Comparison of ENCODE assay signal across 12 cellular contexts in genomic region chr2:18896106-18896505, GRCh38.
"Had no signal": no experiment of that assay in that cellular context is flagged by ENCODE, and none has a peak within 500 bp of the region (broad histone marks: within the 10 kb centered on the region; RNA-seq: fewer than 3 reads in every experiment).

No MANE protein-coding gene starts in this region.

- H3K4me1 ChIP-seq: upper lobe of right lung had no signal

- H3K4me3 ChIP-seq: dorsolateral prefrontal cortex, hepatocyte, lower lobe of right lung, testis, upper lobe of right lung had no signal

- H3K27me3 ChIP-seq: dorsolateral prefrontal cortex, hepatocyte, testis, upper lobe of right lung had no signal

- DNase-seq: activated effector memory CD4-positive, alpha-beta T cell treated with Interleukin-2 at 50 U/mL for 16 hours; activated T-cell treated with anti-CD3 and anti-CD28 coated beads, Interleukin-2, amount 50 U/mL, for 24 hours; amygdala; dorsolateral prefrontal cortex; kidney glomerular epithelial cell; lower lobe of right lung; stimulated activated CD4-positive, alpha-beta T cell treated with anti-CD3 and anti-CD28 coated beads, Interleukin-4, amount 100 ng/mL, for 1 hour; stimulated activated CD8-positive, alpha-beta memory T cell treated with anti-CD3 and anti-CD28 coated beads, Interleukin-4, amount 100 ng/mL, for 48 hours; stimulated activated naive CD8-positive, alpha-beta T cell treated with anti-CD3 and anti-CD28 coated beads, Interleukin-15, Interleukin-2, amounts not matched to agents 100 U/mL and 50 U/mL, for 24 hours; testis; upper lobe of right lung had no signal

- H3K36me3 ChIP-seq: lower lobe of right lung, upper lobe of right lung had no signal

- H3K9me3 ChIP-seq: lower lobe of right lung, testis, upper lobe of right lung had no signal
